Comparison of ENCODE assay signal across 15 cellular contexts in the genomic region with DNA sequence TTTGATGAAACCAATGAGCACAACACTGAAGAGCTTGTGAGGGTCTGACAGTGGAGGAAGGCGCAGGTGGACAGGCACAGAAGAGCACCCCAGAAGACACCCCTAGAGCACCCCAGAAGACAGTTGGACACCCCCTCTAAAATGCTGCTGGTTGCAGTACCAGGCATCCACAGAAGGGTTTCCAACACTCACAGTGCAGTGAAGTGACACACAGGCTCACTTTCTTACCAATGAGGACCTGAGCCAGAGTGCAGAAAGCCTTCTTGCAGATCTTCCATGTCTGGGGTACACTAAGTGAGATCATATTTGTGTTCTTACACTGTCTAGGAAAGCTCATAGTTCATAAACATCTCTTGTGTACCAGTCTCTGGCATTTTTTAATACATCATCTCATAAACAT. TPM values are rescaled to one million over a fixed set of nuclear protein-coding genes. Genes with fewer than 3 reads are reported as not detected.
DNase-seq lines count a peak whose midpoint lies in the region; ATAC-seq and TF ChIP-seq lines count a peak whose summit lies in the region.
"Had no signal": no experiment of that assay in that cellular context is flagged by ENCODE, and none has a peak within 500 bp of the region (broad histone marks: within the 10 kb centered on the region; RNA-seq: fewer than 3 reads in every experiment).

No MANE protein-coding gene starts in this region.

- in situ Hi-C loops in gastrocnemius medialis (cut with MboI; ENCODE audit: low sequenced_read_pairs in 4 of 4) = loop anchor here in 3 of 4 donors (10.0 kb wide), 2 partner anchors 48 to 458 kb away; partner anchors contain the start of gene TIPARP (in 2 of the 3)

- DNase-seq in activated CD4-positive, alpha-beta T cell treated with anti-CD3 and anti-CD28 coated beads, Interleukin-2, amount 10 ng/mL, durations not matched to agents 7 days and 5 days = no peak
- no peak for DNase-seq in activated CD4-positive, alpha-beta T cell treated with anti-CD3 and anti-CD28 coated beads, Interleukin-2, amount 50 U/mL, for 4 hours
- no peak for DNase-seq in T-cell
- no peak for DNase-seq in choroid plexus epithelial cell (ENCODE audit: low read depth)
- no peak for DNase-seq in gastrocnemius medialis
- no peak for DNase-seq in NCI-H2196 treated with DMSO at 0.1 percent for 48 hours (lab: John Stamatoyannopoulos, UW; ENCODE audit: unreplicated experiment)
- DNase-seq: activated CD4-positive, CD25-positive, alpha-beta regulatory T cell; NCI-H1105; NCI-H446 treated with DMSO at 0.1 percent for 48 hours; stimulated activated CD4-positive, alpha-beta T cell treated with anti-CD3 and anti-CD28 coated beads, Interleukin-4, amount 100 ng/mL, for 4 hours had no signal

- CTCF ChIA-PET in activated CD4-positive, alpha-beta T cell treated with anti-CD3 and anti-CD28 coated beads, Interleukin-2, amount 10 ng/mL, durations not matched to agents 7 days and 5 days (lab: Charles Lee) = interaction anchor here (1.3 to 13.7 kb wide), 5 partner anchors 20 to 649 kb away, joined by 4 to 160 read pairs (median 5); no protein-coding TSS in a partner anchor
- CTCF ChIA-PET in T-cell (lab: Charles Lee) = interaction anchor here (1.0 to 1.6 kb wide), 2 partner anchors 43 to 44 kb away, joined by 3 to 6 read pairs; no protein-coding TSS in a partner anchor

- H3K4me3 Mint-ChIP-seq in activated CD4-positive, alpha-beta T cell treated with anti-CD3 and anti-CD28 coated beads, Interleukin-2, amount 10 ng/mL, durations not matched to agents 7 days and 5 days = no peak overlapping the region
- H3K4me3 Mint-ChIP-seq in T-cell = peak overlapping the region in 2 of 3 donors; percentile 13 to 66
- H3K4me3 Mint-ChIP-seq: stimulated activated memory B cell treated with anti-CD40 and anti-IgM and Interleukin-4, amounts not matched to agents 10 μg/mL and 1 μg/mL and 100 μg/mL, for 72 hours had no signal

- H3K27ac Mint-ChIP-seq in activated CD4-positive, alpha-beta T cell treated with anti-CD3 and anti-CD28 coated beads, Interleukin-2, amount 10 ng/mL, durations not matched to agents 7 days and 5 days = peak overlapping the region; percentile 97
- peak overlapping the region; percentile 98 to 99 for H3K27ac Mint-ChIP-seq in T-cell

- H3K36me3 ChIP-seq in gastrocnemius medialis = no peaks in the 10 kb centered on the region

- H3K27me3 Mint-ChIP-seq in activated CD4-positive, alpha-beta T cell treated with anti-CD3 and anti-CD28 coated beads, Interleukin-2, amount 10 ng/mL, durations not matched to agents 7 days and 5 days = no peaks in the 10 kb centered on the region
- no peaks in the 10 kb centered on the region for H3K27me3 Mint-ChIP-seq in T-cell
- H3K27me3 Mint-ChIP-seq: stimulated activated memory B cell treated with anti-CD40 and anti-IgM and Interleukin-4, amounts not matched to agents 10 μg/mL and 1 μg/mL and 100 μg/mL, for 72 hours had no signal

- H3K9me3 ChIP-seq in gastrocnemius medialis = no peaks in the 10 kb centered on the region
- H3K9me3 ChIP-seq: neutrophil had no signal

- peaks cover 70 to 95% of the 10 kb centered on the region in 2 donors for H3K4me1 ChIP-seq in gastrocnemius medialis

- no peak overlapping the region for H3K4me3 ChIP-seq in choroid plexus epithelial cell (ENCODE audit: low read depth, low read length)
- no peak overlapping the region for H3K4me3 ChIP-seq in gastrocnemius medialis

- H3K36me3 Mint-ChIP-seq in activated CD4-positive, alpha-beta T cell treated with anti-CD3 and anti-CD28 coated beads, Interleukin-2, amount 10 ng/mL, durations not matched to agents 7 days and 5 days (ENCODE audit: low read depth) = peaks cover 17% of the 10 kb centered on the region
- H3K36me3 Mint-ChIP-seq in T-cell = peaks cover 3% of the 10 kb centered on the region
- H3K36me3 Mint-ChIP-seq: stimulated activated memory B cell treated with anti-CD40 and anti-IgM and Interleukin-4, amounts not matched to agents 10 μg/mL and 1 μg/mL and 100 μg/mL, for 72 hours had no signal

- intact Hi-C loops in gastrocnemius medialis (cut with DNase I; ENCODE audit: low total_unique reads) = loop anchor here (10.0 kb wide), 1 partner anchor 188 kb away; no protein-coding TSS in a partner anchor

- peaks cover 2% of the 10 kb centered on the region for H3K9me3 Mint-ChIP-seq in activated CD4-positive, alpha-beta T cell treated with anti-CD3 and anti-CD28 coated beads, Interleukin-2, amount 10 ng/mL, durations not matched to agents 7 days and 5 days
- no peaks in the 10 kb centered on the region for H3K9me3 Mint-ChIP-seq in T-cell
- H3K9me3 Mint-ChIP-seq: stimulated activated memory B cell treated with anti-CD40 and anti-IgM and Interleukin-4, amounts not matched to agents 10 μg/mL and 1 μg/mL and 100 μg/mL, for 72 hours had no signal

- peaks cover 97% of the 10 kb centered on the region for H3K4me1 Mint-ChIP-seq in activated CD4-positive, alpha-beta T cell treated with anti-CD3 and anti-CD28 coated beads, Interleukin-2, amount 10 ng/mL, durations not matched to agents 7 days and 5 days
- H3K4me1 Mint-ChIP-seq in T-cell = peaks cover 50 to 85% (median 77%) of the 10 kb centered on the region in 3 donors

- H3K27ac ChIP-seq in gastrocnemius medialis = peak overlapping the region in 3 of 4 donors; percentile 76 to 86 (median 84)
- H3K27ac ChIP-seq: neutrophil had no signal

- ATAC-seq in T-cell (replicated peaks in 1 of 4) (no peak), gastrocnemius medialis (no peak), GM19463 (IDR thresholded peaks at IDR 0.05; ENCODE audit: unreplicated experiment) (no peak), HG03457 (IDR thresholded peaks at IDR 0.05; ENCODE audit: unreplicated experiment) (no peak)
- ATAC-seq: sciatic nerve; stimulated activated memory B cell treated with anti-CD40 and anti-IgM and Interleukin-4, amounts not matched to agents 10 μg/mL and 1 μg/mL and 100 μg/mL, for 72 hours had no signal

- POLR2A ChIA-PET in activated CD4-positive, alpha-beta T cell treated with anti-CD3 and anti-CD28 coated beads, Interleukin-2, amount 10 ng/mL, durations not matched to agents 7 days and 5 days (lab: Charles Lee) = interaction anchor here (1.5 kb wide), 1 partner anchor 43 kb away, joined by 5 read pairs; no protein-coding TSS in a partner anchor
- POLR2A ChIA-PET in T-cell (lab: Charles Lee) = no interaction called here

- H3K27me3 ChIP-seq in gastrocnemius medialis = no peaks in the 10 kb centered on the region
- H3K27me3 ChIP-seq: neutrophil had no signal

- TF ChIP-seq POLR2A in gastrocnemius medialis (IDR thresholded peaks at IDR 0.05) = no peak

- TF ChIP-seq CTCF in choroid plexus epithelial cell (conservative IDR thresholded peaks at IDR 0.05; ENCODE audit: low read depth, low read length) (peak; percentile 1), gastrocnemius medialis (IDR thresholded peaks at IDR 0.05 in 4 of 5, conservative IDR thresholded peaks at IDR 0.05 in 1 of 5) (no peak)

RNA-seq across cellular contexts. Expression of gene CCNL1, which starts 27.6 kb away (rescaled TPM):
- 100 to 1,000 TPM; 220 to 258 TPM for total RNA-seq in activated CD4-positive, alpha-beta T cell treated with anti-CD3 and anti-CD28 coated beads, Interleukin-2, amount 10 ng/mL, durations not matched to agents 7 days and 5 days
- 1,000 to 10,000 TPM in 2 of 5 donors, 100 to 1,000 TPM in 3; 271 to 1,140 (median 276) TPM for total RNA-seq in T-cell
- 100 to 1,000 TPM in 1 of 4 donors, 10 to 100 TPM in 3; 34.3 to 110 (median 41.3) TPM for total RNA-seq in gastrocnemius medialis
